Comparison of ENCODE assay signal across 9 cellular contexts in genomic region chr10:90862908-90863514, GRCh38. TPM values are rescaled to one million over a fixed set of nuclear protein-coding genes. Genes with fewer than 3 reads are reported as not detected.
A peak's percentile ranks its signal among the peaks of the same experiment; 100 is the strongest.
DNase-seq lines count a peak whose midpoint lies in the region; ATAC-seq, FAIRE-seq and TF ChIP-seq lines count a peak whose summit lies in the region.
"Had no signal": no experiment of that assay in that cellular context is flagged by ENCODE, and none has a peak within 500 bp of the region (broad histone marks: within the 10 kb centered on the region; RNA-seq: fewer than 3 reads in every experiment).

No MANE protein-coding gene starts in this region.

- H3K36me3 Mint-ChIP-seq in CD14-positive monocyte, result no peaks in the 10 kb centered on the region
- no peaks in the 10 kb centered on the region for H3K36me3 Mint-ChIP-seq in HFFc6 (ENCODE audit: low read depth)
- no peaks in the 10 kb centered on the region for H3K36me3 Mint-ChIP-seq in stimulated activated naive B cell treated with anti-CD40 and anti-IgM and Interleukin-4, amounts not matched to agents 10 μg/mL and 1 μg/mL and 100 μg/mL, for 72 hours

- H3K4me3 Mint-ChIP-seq in CD14-positive monocyte, result no peak overlapping the region
- no peak overlapping the region for H3K4me3 Mint-ChIP-seq in HFFc6
- H3K4me3 Mint-ChIP-seq in stimulated activated naive B cell treated with anti-CD40 and anti-IgM and Interleukin-4, amounts not matched to agents 10 μg/mL and 1 μg/mL and 100 μg/mL, for 72 hours, result no peak overlapping the region

- H3K4me1 ChIP-seq in lung (ENCODE audit: control insufficient read depth in 2 of 2, insufficient read depth in 2 of 2, low read length in 2 of 2) (no peaks in the 10 kb centered on the region), right atrium auricular region (no peaks in the 10 kb centered on the region)

- in situ Hi-C loops in astrocyte of the spinal cord (cut with HindIII; ENCODE audit: low sequenced_read_pairs), result no loop called here

- intact Hi-C loops in CD14-positive monocyte (cut with micrococcal nuclease), result loop anchor here (5.0 to 10.0 kb wide), 2 partner anchors 1068 to 1071 kb away; no protein-coding TSS in a partner anchor

- H3K4me3 ChIP-seq in astrocyte of the spinal cord (ENCODE audit: low read depth, low read length) (no peak overlapping the region), lung (no peak overlapping the region), right atrium auricular region (no peak overlapping the region)

- no peak for TF ChIP-seq POLR2A in GM12891 (IDR thresholded peaks at IDR 0.05; ENCODE audit: low read depth, low read length)

- H3K27ac ChIP-seq in lung (ENCODE audit: low read depth in 1 of 2, low read length in 1 of 2) (no peak overlapping the region), right atrium auricular region (no peak overlapping the region)

- H3K27me3 Mint-ChIP-seq in CD14-positive monocyte (ENCODE audit: low read depth in 3 of 3) (peaks cover 12 to 19% (median 18%) of the 10 kb centered on the region in 3 donors), HFFc6 (ENCODE audit: insufficient read depth) (peaks cover 9% of the 10 kb centered on the region)
- peaks cover 28 to 35% of the 10 kb centered on the region in 2 donors for H3K27me3 Mint-ChIP-seq in stimulated activated naive B cell treated with anti-CD40 and anti-IgM and Interleukin-4, amounts not matched to agents 10 μg/mL and 1 μg/mL and 100 μg/mL, for 72 hours

- no peak for FAIRE-seq in GM12891 (lab: Jason Lieb, UNC)

- 26 to 38% methylated on average over 2 of the region's 2 CpGs for WGBS in lung, 2 donors

- no peaks in the 10 kb centered on the region for H3K27me3 ChIP-seq in lung (ENCODE audit: control insufficient read depth, insufficient read depth)
- no peaks in the 10 kb centered on the region for H3K27me3 ChIP-seq in right atrium auricular region

- ATAC-seq in lung (ENCODE audit: insufficient read depth, low FRiP score), result no peak
- ATAC-seq in stimulated activated naive B cell treated with anti-CD40 and anti-IgM and Interleukin-4, amounts not matched to agents 10 μg/mL and 1 μg/mL and 100 μg/mL, for 72 hours (replicated peaks), result no peak

- no peaks in the 10 kb centered on the region for H3K9me3 ChIP-seq in lung (ENCODE audit: control insufficient read depth in 2 of 2, insufficient read depth in 1 of 2, low read length in 1 of 2)
- H3K9me3 ChIP-seq in right atrium auricular region, result no peaks in the 10 kb centered on the region

- DNase-seq in CD14-positive monocyte (ENCODE audit: low spot score), result no peak
- DNase-seq in HFFc6, result peak; percentile 46
- peak; percentile 59 for DNase-seq in astrocyte of the spinal cord (ENCODE audit: low read depth, low spot score)
- DNase-seq in lung (ENCODE audit: low spot score), result no peak
- no peak for DNase-seq in stimulated activated naive B cell treated with anti-CD40 and anti-IgM and Interleukin-4, amounts not matched to agents 10 μg/mL and 1 μg/mL and 100 μg/mL, for 72 hours
- DNase-seq in mesenteric fat pad (ENCODE audit: low spot score), result no peak
- no peak for DNase-seq in right atrium auricular region (ENCODE audit: low spot score)
- no peak for DNase-seq in GM12891 (ENCODE audit: insufficient read length, low spot score)

- H3K9me3 Mint-ChIP-seq in CD14-positive monocyte (no peaks in the 10 kb centered on the region), HFFc6 (no peaks in the 10 kb centered on the region)
- H3K9me3 Mint-ChIP-seq in stimulated activated naive B cell treated with anti-CD40 and anti-IgM and Interleukin-4, amounts not matched to agents 10 μg/mL and 1 μg/mL and 100 μg/mL, for 72 hours, result no peaks in the 10 kb centered on the region

- no peaks in the 10 kb centered on the region for H3K36me3 ChIP-seq in lung (ENCODE audit: control insufficient read depth in 2 of 2, insufficient read depth in 2 of 2, low read length in 2 of 2)
- no peaks in the 10 kb centered on the region for H3K36me3 ChIP-seq in right atrium auricular region

- H3K4me1 Mint-ChIP-seq in CD14-positive monocyte, result peaks cover 19% of the 10 kb centered on the region
- peaks cover 22% of the 10 kb centered on the region for H3K4me1 Mint-ChIP-seq in HFFc6 (ENCODE audit: low read depth)
- peaks cover 4 to 6% of the 10 kb centered on the region in 2 donors for H3K4me1 Mint-ChIP-seq in stimulated activated naive B cell treated with anti-CD40 and anti-IgM and Interleukin-4, amounts not matched to agents 10 μg/mL and 1 μg/mL and 100 μg/mL, for 72 hours

- no peak overlapping the region for H3K27ac Mint-ChIP-seq in CD14-positive monocyte
- H3K27ac Mint-ChIP-seq in HFFc6, result no peak overlapping the region
- H3K27ac Mint-ChIP-seq in stimulated activated naive B cell treated with anti-CD40 and anti-IgM and Interleukin-4, amounts not matched to agents 10 μg/mL and 1 μg/mL and 100 μg/mL, for 72 hours, result no peak overlapping the region

- TF ChIP-seq CTCF in CD14-positive monocyte (IDR thresholded peaks at IDR 0.05), result peak; percentile 81
- TF ChIP-seq CTCF in HFFc6 (IDR thresholded peaks at IDR 0.05), result peak; percentile 91
- TF ChIP-seq CTCF in astrocyte of the spinal cord (IDR thresholded peaks at IDR 0.05; ENCODE audit: low read depth, low read length), result peak; percentile 80
- TF ChIP-seq CTCF in lung (IDR thresholded peaks at IDR 0.05; ENCODE audit: control extremely low read depth, extremely low read depth), result peak; percentile 33
- TF ChIP-seq CTCF in right atrium auricular region (IDR thresholded peaks at IDR 0.05), result peak in 1 of 2 donors; percentile 71

TF ChIP-seq in GM12891, 5 proteins besides CTCF, POLR2A, EP300 and RAD21:
- no peak for TF ChIP-seq TAF1 (IDR thresholded peaks at IDR 0.05; ENCODE audit: low read depth, low read length)
- TF ChIP-seq SPI1 (IDR thresholded peaks at IDR 0.05; ENCODE audit: low read depth, low read length), result no peak
- no peak for TF ChIP-seq PAX5 (IDR thresholded peaks at IDR 0.05; ENCODE audit: insufficient read depth, low read length, severe bottlenecking)
- TF ChIP-seq POLR2AphosphoS5 (IDR thresholded peaks at IDR 0.05; ENCODE audit: low read depth, low read length), result no peak
- TF ChIP-seq POU2F2 (IDR thresholded peaks at IDR 0.05; ENCODE audit: low read depth, low read length), result no peak

RNA-seq across cellular contexts. Expression of gene HTR7, which starts 5.2 kb away (rescaled TPM):
- polyA plus RNA-seq in CD14-positive monocyte (1 to 10 TPM in 1 of 2 donors, under 1 TPM in 1; 0.95 to 1.1 TPM), lung (under 1 TPM; 0.12 to 0.48 TPM)
- under 1 TPM; 0.23 to 0.50 (median 0.30) TPM for total RNA-seq in HFFc6 (2021; fragmentation: NEBNext Ultra II Directional; extraction: Animal tissue kit (Norgen Biotek cat#: 25700))
- total RNA-seq in lung (under 1 TPM; 0.18 to 0.65 TPM), mesenteric fat pad (0.74 TPM), right atrium auricular region (under 1 TPM; 0.31 to 0.33 TPM)
- not detected for polyA plus RNA-seq in GM12891 (2012; ENCODE audit: low read depth, missing spikeins)

RNA-seq across cellular contexts. Expression of gene RPP30, which starts 8.8 kb away (rescaled TPM):
- 10 to 100 TPM; 40.3 to 42.9 TPM for polyA plus RNA-seq in CD14-positive monocyte
- 10 to 100 TPM; 31.2 to 48.3 (median 42.4) TPM for total RNA-seq in HFFc6 (2021; fragmentation: NEBNext Ultra II Directional; extraction: Animal tissue kit (Norgen Biotek cat#: 25700))
- 10 to 100 TPM; 22.1 to 43.5 TPM for total RNA-seq in lung
- 10 to 100 TPM; 20.7 to 41.8 TPM for polyA plus RNA-seq in lung
- 28.3 TPM for total RNA-seq in mesenteric fat pad
- total RNA-seq in right atrium auricular region, result 10 to 100 TPM; 23.3 to 24.6 TPM
- 44.7 TPM for polyA plus RNA-seq in GM12891 (2012; ENCODE audit: low read depth, missing spikeins)

RNA-seq across cellular contexts. Expression of gene ANKRD1, which starts 57.9 kb away (rescaled TPM):
- polyA plus RNA-seq in CD14-positive monocyte, result not detected
- total RNA-seq in HFFc6 (2021; fragmentation: NEBNext Ultra II Directional; extraction: Animal tissue kit (Norgen Biotek cat#: 25700)), result 10 to 100 TPM in 2 of 6 experiments, 1 to 10 TPM in 4; 4.9 to 15.8 (median 5.9) TPM
- 1 to 10 TPM; 5.7 to 6.6 TPM for total RNA-seq in lung
- polyA plus RNA-seq in lung, result 100 to 1,000 TPM in 1 of 2 donors, 10 to 100 TPM in 1; 20.8 to 105 TPM
- 1.6 TPM for total RNA-seq in mesenteric fat pad
- 1,000 to 10,000 TPM; 3,842 to 8,672 TPM for total RNA-seq in right atrium auricular region
- polyA plus RNA-seq in GM12891 (2012; ENCODE audit: low read depth, missing spikeins), result not detected
- total RNA-seq: temporal lobe had no signal

Comparison
In these comparisons a context has a peak if more than half of its experiments do, and no peak if none do; other contexts are left out.
1. DNase-seq: peak in HFFc6 (single experiment) and astrocyte of the spinal cord (single experiment); none in CD14-positive monocyte (single experiment), lung (single experiment), stimulated activated naive B cell treated with anti-CD40 and anti-IgM and Interleukin-4, amounts not matched to agents 10 μg/mL and 1 μg/mL and 100 μg/mL, for 72 hours (single experiment), mesenteric fat pad (single experiment), right atrium auricular region (single experiment) and GM12891 (single experiment).
2. RNA of gene ANKRD1, which starts 57.9 kb away (total RNA-seq): 3,842 to 8,672 TPM in right atrium auricular region; 5.7 to 6.6 TPM in lung, 4.9 to 15.8 TPM in HFFc6 and 1.6 TPM in mesenteric fat pad (single experiment); every median in the first group is over 100 times any median in the second.